In the genomic region with DNA sequence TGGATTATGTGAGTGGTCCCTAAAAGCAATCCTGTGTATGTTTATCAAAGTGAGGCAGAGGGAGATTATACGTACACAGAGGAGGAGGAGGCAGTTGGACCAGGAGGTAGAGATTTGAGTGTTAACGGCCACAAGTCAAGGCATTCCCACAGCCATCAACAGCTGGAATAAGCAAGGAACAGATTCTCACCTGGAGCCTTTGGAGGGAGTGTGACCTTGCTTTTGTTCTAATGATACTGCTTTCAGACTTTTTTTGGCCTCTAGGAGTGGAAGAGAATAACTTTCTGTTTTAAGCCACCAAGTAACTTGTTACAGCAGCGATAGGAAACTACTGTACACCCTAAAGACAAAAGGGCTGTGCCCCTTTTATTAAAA, we compare ENCODE assay signal across 19 cellular contexts. TPM values are rescaled to one million over a fixed set of nuclear protein-coding genes. Genes with fewer than 3 reads are reported as not detected.
DNase-seq lines count a peak whose midpoint lies in the region; ATAC-seq, FAIRE-seq and TF ChIP-seq lines count a peak whose summit lies in the region.
"Had no signal": no experiment of that assay in that cellular context is flagged by ENCODE, and none has a peak within 500 bp of the region (broad histone marks: within the 10 kb centered on the region; RNA-seq: fewer than 3 reads in every experiment).

No MANE protein-coding gene starts in this region.

- no peak for ATAC-seq in CD8-positive, alpha-beta T cell
- ATAC-seq in naive thymus-derived CD8-positive, alpha-beta T cell = peak; percentile 52 to 68
- ATAC-seq: foreskin keratinocyte had no signal

- peaks cover 22% of the 10 kb centered on the region for H3K36me3 Mint-ChIP-seq in CD8-positive, alpha-beta T cell
- peaks cover 0 to 18% (median 14%) of the 10 kb centered on the region in 3 donors for H3K36me3 Mint-ChIP-seq in naive thymus-derived CD8-positive, alpha-beta T cell

- no peak overlapping the region for H3K4ac ChIP-seq in H1 (replicated peaks; ENCODE audit: insufficient read length, low read depth, low read length)

- H3K9me3 ChIP-seq in CD8-positive, alpha-beta T cell (ENCODE audit: low read length) = no peaks in the 10 kb centered on the region
- H3K9me3 ChIP-seq in H1 (ENCODE audit: insufficient read depth in 2 of 2, low read depth in 1 of 2, low read length in 1 of 2) = no peaks in the 10 kb centered on the region
- H3K9me3 ChIP-seq in effector memory CD4-positive, alpha-beta T cell (ENCODE audit: control insufficient read depth, low read length) = no peaks in the 10 kb centered on the region
- H3K9me3 ChIP-seq: SK-N-SH had no signal

- H2BK12ac ChIP-seq in H1 (ENCODE audit: low read depth, low read length) = no peak overlapping the region

- no peak overlapping the region for H2AFZ ChIP-seq in H1 (ENCODE audit: low read length)

- H3K4me3 ChIP-seq in CD8-positive, alpha-beta T cell (ENCODE audit: low read depth, low read length) = no peak overlapping the region
- no peak overlapping the region for H3K4me3 ChIP-seq in H1 (ENCODE audit: extremely low read depth in 1 of 4, insufficient read depth in 2 of 4, low read depth in 3 of 4, low read length in 4 of 4)
- no peak overlapping the region for H3K4me3 ChIP-seq in effector memory CD4-positive, alpha-beta T cell (ENCODE audit: insufficient read depth, low read depth, low read length, poor library complexity, severe bottlenecking)

- H3K4me1 ChIP-seq in CD8-positive, alpha-beta T cell (ENCODE audit: insufficient read depth, low read length) = peaks cover 29% of the 10 kb centered on the region
- H3K4me1 ChIP-seq in H1 (replicated peaks in 1 of 4; ENCODE audit: control insufficient read depth in 3 of 4, insufficient read depth in 4 of 4, low read length in 3 of 4) = peaks cover 0 to 11% (median 5%) of the 10 kb centered on the region in 4 experiments; a peak in 3 of 7 replicates
- no peaks in the 10 kb centered on the region for H3K4me1 ChIP-seq in effector memory CD4-positive, alpha-beta T cell (ENCODE audit: control insufficient read depth, insufficient read depth, low read length, poor library complexity, severe bottlenecking)
- H3K4me1 ChIP-seq: foreskin keratinocyte had no signal

- H3K27ac Mint-ChIP-seq in CD8-positive, alpha-beta T cell = peak overlapping the region; percentile 37
- peak overlapping the region; percentile 10 to 95 (median 86) for H3K27ac Mint-ChIP-seq in naive thymus-derived CD8-positive, alpha-beta T cell

- H2BK120ac ChIP-seq in H1 (replicated peaks; ENCODE audit: low read depth, low read length) = no peak overlapping the region

- H4K8ac ChIP-seq in H1 (ENCODE audit: extremely low read depth, insufficient read depth, low read length) = no peak overlapping the region

- H3K36me3 ChIP-seq in CD8-positive, alpha-beta T cell (ENCODE audit: insufficient read depth, low read length) = no peaks in the 10 kb centered on the region
- no peaks in the 10 kb centered on the region; a peak in 1 of 8 replicates for H3K36me3 ChIP-seq in H1 (ENCODE audit: control insufficient read depth in 2 of 4, insufficient read depth in 4 of 4, low read length in 3 of 4)
- no peaks in the 10 kb centered on the region for H3K36me3 ChIP-seq in effector memory CD4-positive, alpha-beta T cell (ENCODE audit: control insufficient read depth, insufficient read depth, low read length)

- WGBS in H1 (ENCODE audit: extremely low coverage in 1 of 2, insufficient coverage in 1 of 2, insufficient read length in 1 of 2, insufficient replicate concordance in 2 of 2, low coverage in 1 of 2, low lambda C conversion rate in 2 of 2, missing lambda C conversion rate in 1 of 2), 2 experiments = 85% methylated on average over 3 of the region's 3 CpGs; no CpG with 5 or more reads in 1 of the 2 experiments

- no peaks in the 10 kb centered on the region for H3K27me3 Mint-ChIP-seq in CD8-positive, alpha-beta T cell (ENCODE audit: low read depth)
- no peaks in the 10 kb centered on the region for H3K27me3 Mint-ChIP-seq in naive thymus-derived CD8-positive, alpha-beta T cell

- no peak overlapping the region; the same call in 1 of the 2 replicates for H2AK5ac ChIP-seq in H1 (ENCODE audit: low read depth, low read length)

- H3K4me3 Mint-ChIP-seq in CD8-positive, alpha-beta T cell = peak overlapping the region; percentile 60
- peak overlapping the region; percentile 16 to 81 (median 68) for H3K4me3 Mint-ChIP-seq in naive thymus-derived CD8-positive, alpha-beta T cell

- intact Hi-C loops in CD8-positive, alpha-beta T cell (cut with DNase I, micrococcal nuclease) = no loop called here

- peak overlapping the region; percentile 2; the same call in 1 of the 2 replicates for H2BK15ac ChIP-seq in H1 (ENCODE audit: low read length)

- H3K9ac ChIP-seq in H1 (replicated peaks in 1 of 4; ENCODE audit: extremely low read depth in 1 of 4, low read depth in 3 of 4, low read length in 3 of 4) = no peak overlapping the region
- H3K9ac ChIP-seq: SK-N-SH had no signal

- H3K9me3 Mint-ChIP-seq in CD8-positive, alpha-beta T cell = no peaks in the 10 kb centered on the region
- peaks cover 0 to 6% (median 2%) of the 10 kb centered on the region in 9 donors for H3K9me3 Mint-ChIP-seq in naive thymus-derived CD8-positive, alpha-beta T cell

- H3K79me1 ChIP-seq in H1 (ENCODE audit: low read depth, low read length) = peaks cover 5% of the 10 kb centered on the region

- DNase-seq in CD8-positive, alpha-beta T cell = no peak
- DNase-seq in NCI-H524 treated with DMSO at 0.1 percent for 48 hours (lab: John Stamatoyannopoulos, UW) (peak; percentile 89), H1 (ENCODE audit: low read depth in 1 of 2, low spot score in 2 of 2) (no peak), DMS153 (lab: John Stamatoyannopoulos, UW) (no peak), urothelium cell line (ENCODE audit: low spot score) (no peak), GM19238 (ENCODE audit: insufficient read length, low spot score) (no peak)
- DNase-seq in naive thymus-derived CD8-positive, alpha-beta T cell = no peak
- DNase-seq in effector memory CD4-positive, alpha-beta T cell = no peak
- DNase-seq: activated CD4-positive, alpha-beta T cell treated with anti-CD3 and anti-CD28 coated beads for 4 hours; activated effector memory CD4-positive, alpha-beta T cell treated with Interleukin-2 at 50 U/mL for 16 hours; foreskin keratinocyte; GOT3; kidney; NCI-H1048; nucleus accumbens; SK-N-SH; stimulated activated CD4-positive, alpha-beta T cell treated with anti-CD3 and anti-CD28 coated beads, Interleukin-2, amount 100 ng/mL, for 48 hours; stimulated activated naive CD4-positive, alpha-beta T cell had no signal

- POLR2A ChIA-PET in CD8-positive, alpha-beta T cell (lab: Charles Lee) = no interaction called here
- POLR2A ChIA-PET in H1 (lab: Charles Lee; ENCODE audit: partially characterized antibody) = no interaction called here
- POLR2A ChIA-PET in naive thymus-derived CD8-positive, alpha-beta T cell (lab: Charles Lee) = no interaction called here

- peak overlapping the region; percentile 7 for H3K27ac ChIP-seq in CD8-positive, alpha-beta T cell (ENCODE audit: low read depth, low read length)
- no peak overlapping the region for H3K27ac ChIP-seq in H1 (ENCODE audit: low read depth, low read length)
- H3K27ac ChIP-seq in effector memory CD4-positive, alpha-beta T cell (ENCODE audit: insufficient read depth, low read length, poor library complexity, severe bottlenecking) = no peak overlapping the region
- H3K27ac ChIP-seq: foreskin keratinocyte had no signal

- FAIRE-seq in H1 (lab: Jason Lieb, UNC) = peak; percentile 66
- FAIRE-seq in urothelium cell line (lab: Jason Lieb, UNC) = no peak
- FAIRE-seq: colon had no signal

- H4K5ac ChIP-seq in H1 (ENCODE audit: insufficient read length, low read depth, low read length) = no peak overlapping the region

- no peak for TF ChIP-seq RAD21 in H1 (IDR thresholded peaks at IDR 0.05 in 1 of 2, conservative IDR thresholded peaks at IDR 0.05 in 1 of 2; ENCODE audit: low read depth in 2 of 2, low read length in 2 of 2)

- peaks cover 0 to 2% of the 10 kb centered on the region in 2 experiments for H4K20me1 ChIP-seq in H1 (replicated peaks in 1 of 2; ENCODE audit: control insufficient read depth in 1 of 2, insufficient read depth in 2 of 2, low read length in 2 of 2)

- no peak for TF ChIP-seq POLR2A in H1 (IDR thresholded peaks at IDR 0.05; ENCODE audit: control extremely low read depth in 1 of 2, low read depth in 2 of 2, low read length in 2 of 2)

- H3K23me2 ChIP-seq in H1 (ENCODE audit: low read depth, low read length) = no peaks in the 10 kb centered on the region

- H4K91ac ChIP-seq in H1 (replicated peaks; ENCODE audit: insufficient read length, low read length) = no peak overlapping the region

- H3K4me1 Mint-ChIP-seq in CD8-positive, alpha-beta T cell (ENCODE audit: low read depth) = peaks cover 47% of the 10 kb centered on the region
- H3K4me1 Mint-ChIP-seq in naive thymus-derived CD8-positive, alpha-beta T cell = peaks cover 23 to 55% (median 53%) of the 10 kb centered on the region in 4 donors

- no peak for TF ChIP-seq EP300 in H1 (IDR thresholded peaks at IDR 0.05; ENCODE audit: borderline replicate concordance in 1 of 2, low read depth in 2 of 2, low read length in 2 of 2)

- H3K56ac ChIP-seq in H1 (replicated peaks; ENCODE audit: insufficient read length, low read depth, low read length) = no peak overlapping the region

- CTCF ChIA-PET in CD8-positive, alpha-beta T cell (lab: Charles Lee) = no interaction called here
- CTCF ChIA-PET in H1 (lab: Charles Lee; ENCODE audit: partially characterized antibody) = no interaction called here

- H2BK5ac ChIP-seq in H1 (ENCODE audit: low read depth, low read length) = no peak overlapping the region

- no peak for TF ChIP-seq CTCF in CD8-positive, alpha-beta T cell (IDR thresholded peaks at IDR 0.05)
- no peak for TF ChIP-seq CTCF in H1 (IDR thresholded peaks at IDR 0.05; ENCODE audit: control extremely low read depth in 1 of 3, insufficient read depth in 1 of 3, low read depth in 1 of 3, low read length in 3 of 3)

- no peak overlapping the region for H3K18ac ChIP-seq in H1 (ENCODE audit: extremely low read depth, low read length)

- H3K4me2 ChIP-seq in H1 (ENCODE audit: insufficient read depth in 1 of 2, low read depth in 2 of 2, low read length in 2 of 2) = no peak overlapping the region
- H3K4me2 ChIP-seq: SK-N-SH had no signal

- H3K14ac ChIP-seq in H1 (ENCODE audit: insufficient read length) = no peak overlapping the region

- H3K23ac ChIP-seq in H1 (ENCODE audit: insufficient read length) = no peak overlapping the region

- H2BK20ac ChIP-seq in H1 (ENCODE audit: low read length) = no peak overlapping the region

- peaks cover 10 to 75% of the 10 kb centered on the region in 2 experiments for H3K79me2 ChIP-seq in H1 (ENCODE audit: control insufficient read depth in 1 of 2, insufficient read depth in 2 of 2, low read length in 2 of 2)

- H3K27me3 ChIP-seq in CD8-positive, alpha-beta T cell (ENCODE audit: insufficient read depth, low read length) = no peaks in the 10 kb centered on the region
- H3K27me3 ChIP-seq in H1 (replicated peaks in 1 of 4; ENCODE audit: control insufficient read depth in 3 of 4, extremely low read depth in 1 of 4, insufficient read depth in 3 of 4, low read length in 3 of 4) = no peaks in the 10 kb centered on the region
- H3K27me3 ChIP-seq in effector memory CD4-positive, alpha-beta T cell (replicated peaks; ENCODE audit: control insufficient read depth, insufficient read depth, low read length, poor library complexity, severe bottlenecking) = no peaks in the 10 kb centered on the region
- H3K27me3 ChIP-seq: foreskin keratinocyte had no signal

RNA-seq across cellular contexts. Expression of a gene that starts 18.1 kb away (rescaled TPM):
- 10 to 100 TPM; 11.3 to 12.1 TPM for total RNA-seq in CD8-positive, alpha-beta T cell
- total RNA-seq in H1 (2021; fragmentation: NEBNext Ultra II Directional; extraction: Animal tissue kit (Norgen Biotek cat#: 25700)) = 20.4 and 22.0 TPM in 2 replicates
- polyA plus RNA-seq in H1 (2011; rRNA removed) = 7.3 and 7.6 TPM in 2 replicates
- 6.8 TPM for polyA plus RNA-seq in H1 (2011; cell fraction: cytosol; rRNA removed)
- 6.3 TPM for polyA plus RNA-seq in H1 (2011; cell fraction: nucleus; rRNA removed)
- polyA plus RNA-seq in H1 (2012, experiment 1 of 2) = 5.1 to 6.7 TPM (median 5.9 TPM) in 4 replicates
- 0.79 TPM for polyA plus RNA-seq in H1 (2012, experiment 2 of 2)
- polyA plus RNA-seq in H1 (2013, experiment 1 of 2) = 14.3 TPM
- 16.9 TPM for polyA plus RNA-seq in H1 (2013, experiment 2 of 2)
- polyA minus RNA-seq in H1 (2011; rRNA and poly(A)+ RNA removed) = 31.2 and 33.5 TPM in 2 replicates
- 15.2 TPM for polyA minus RNA-seq in H1 (2011; cell fraction: cytosol; rRNA and poly(A)+ RNA removed)
- polyA minus RNA-seq in H1 (2011; cell fraction: nucleus; rRNA and poly(A)+ RNA removed) = 27.4 TPM
- 10 to 100 TPM; 20.8 to 22.2 TPM for total RNA-seq in naive thymus-derived CD8-positive, alpha-beta T cell
- 10 to 100 TPM; 12.4 to 28.2 (median 13.7) TPM for polyA plus RNA-seq in naive thymus-derived CD8-positive, alpha-beta T cell
